Comparison of ENCODE assay signal across 2 cellular contexts in the genomic region with DNA sequence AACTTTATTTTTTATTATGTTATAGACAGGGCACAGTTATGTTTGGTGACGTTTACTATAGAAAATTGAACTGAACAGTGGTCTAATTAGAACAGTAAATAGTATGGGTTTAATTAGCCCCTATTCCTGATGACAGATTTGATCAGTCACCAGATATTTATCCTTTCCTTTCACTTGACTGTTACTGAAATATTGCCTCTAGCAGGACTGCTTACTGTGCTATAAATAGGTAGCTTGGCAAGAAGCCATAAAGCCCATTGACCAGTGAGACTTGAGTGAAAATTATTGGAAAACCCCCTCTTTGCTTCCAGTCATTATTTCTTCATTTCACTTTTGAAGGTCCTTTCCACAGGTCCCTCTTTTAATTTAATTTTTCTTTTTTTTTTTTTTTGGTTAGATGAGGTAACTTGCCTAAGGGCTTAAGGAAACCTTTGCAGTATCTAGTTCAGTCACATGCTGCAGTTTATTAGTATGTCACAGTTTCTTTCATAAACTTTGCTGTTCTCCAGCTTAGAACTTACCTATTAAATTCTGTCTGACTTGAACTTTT.
A peak's percentile ranks its signal among the peaks of the same experiment; 100 is the strongest.
TF ChIP-seq lines count a peak whose summit lies in the region.

No MANE protein-coding gene starts in this region.

TF ChIP-seq in HEK293T, 16 proteins besides CTCF, POLR2A, EP300 and RAD21:
- TF ChIP-seq PKNOX1 (IDR thresholded peaks at IDR 0.05) (peak; percentile 77), FOXM1 (IDR thresholded peaks at IDR 0.05; ENCODE audit: borderline replicate concordance) (no peak), ZNF384 (IDR thresholded peaks at IDR 0.05) (peak; percentile 79), TARDBP (IDR thresholded peaks at IDR 0.05) (no peak), FOXA1 (IDR thresholded peaks at IDR 0.05) (no peak), FOXK2 (IDR thresholded peaks at IDR 0.05) (no peak)

TF ChIP-seq in GM12878, 131 proteins besides CTCF, POLR2A, EP300 and RAD21 (continued from another document):
- TF ChIP-seq REST (IDR thresholded peaks at IDR 0.05; ENCODE audit: low read depth, low read length) (no peak), IRF4 (IDR thresholded peaks at IDR 0.05; ENCODE audit: low read depth, low read length) (no peak), ELK1 (IDR thresholded peaks at IDR 0.05; ENCODE audit: low read depth, low read length) (no peak), CBFB (IDR thresholded peaks at IDR 0.05; ENCODE audit: low read depth) (no peak), SUPT20H (IDR thresholded peaks at IDR 0.05; ENCODE audit: borderline replicate concordance, control insufficient read depth, low read depth, low read length) (no peak)
